Comparison of ENCODE assay signal across 1 cellular context in genomic region chr2:172134270-172134669, GRCh38.
TF ChIP-seq lines count a peak whose summit lies in the region.

No MANE protein-coding gene starts in this region.

TF ChIP-seq in A549, 52 proteins besides CTCF, POLR2A, EP300 and RAD21:
- no peak for TF ChIP-seq PBX3 (IDR thresholded peaks at IDR 0.05)
- no peak for TF ChIP-seq ATOH8 (CRISPR knock-in tag; IDR thresholded peaks at IDR 0.05; ENCODE audit: low read depth)
- TF ChIP-seq SREBF2 (IDR thresholded peaks at IDR 0.05): no peak
